Comparison of ENCODE assay signal across 8 cellular contexts in the genomic region with DNA sequence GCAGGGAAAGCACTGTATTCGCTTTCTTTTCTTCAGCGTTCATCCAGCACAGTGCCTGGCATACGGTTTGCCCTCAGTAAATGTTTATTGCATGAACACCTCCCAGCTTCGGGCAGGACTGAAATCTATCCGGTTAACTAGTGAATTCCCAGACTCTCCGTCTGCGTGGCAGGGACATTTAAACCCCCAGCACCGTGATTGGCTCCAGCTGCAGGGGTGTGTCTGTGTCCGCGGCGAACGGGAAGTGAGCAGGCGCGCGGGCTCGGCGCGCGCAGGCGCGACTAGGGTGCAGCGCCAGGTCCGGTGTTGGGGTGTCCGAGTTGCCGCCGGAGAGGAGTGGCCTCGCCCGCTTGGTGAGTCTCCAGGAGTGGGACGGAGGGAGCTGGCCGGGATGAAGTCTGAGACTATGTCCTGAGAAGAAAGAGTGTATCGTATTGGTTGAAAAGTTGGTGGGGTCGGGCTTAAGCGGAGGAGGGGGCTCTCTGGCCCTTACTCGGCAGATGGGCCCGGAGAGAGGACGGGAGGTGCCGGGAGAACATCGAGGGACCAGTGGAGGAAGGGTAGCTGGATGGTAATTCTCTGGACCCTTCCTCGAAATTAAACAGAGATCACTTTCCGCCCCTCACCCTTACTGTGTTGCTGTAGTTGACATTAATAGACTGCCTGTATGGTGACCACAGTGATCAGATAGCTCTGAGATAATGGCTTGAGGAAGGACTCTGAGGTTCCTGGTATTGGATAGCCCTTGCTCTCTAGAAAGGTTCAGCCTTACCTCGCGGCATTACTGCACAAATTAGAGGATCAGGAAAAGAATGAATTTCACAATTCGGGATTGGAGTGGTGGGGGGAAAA. TPM values are rescaled to one million over a fixed set of nuclear protein-coding genes. Genes with fewer than 3 reads are reported as not detected.
DNase-seq lines count a peak whose midpoint lies in the region; ATAC-seq and TF ChIP-seq lines count a peak whose summit lies in the region.

A gene (plus strand): TSS at position 274 of the 852 bp plus-strand sequence. CDS start 16,213 bp downstream, outside the sequence.

- WGBS in ovary, 3 donors, result 0% methylated on average over 43 of the region's 43 CpGs
- WGBS in thymus, result under 1% methylated on average over 43 of the region's 43 CpGs

- intact Hi-C loops in Right ventricle myocardium inferior (cut with DNase I), result loop anchor here (5.0 kb wide), 1 partner anchor 82 kb away; a partner anchor contains a TSS
- intact Hi-C loops in ovary (cut with DNase I), result no loop called here

- H3K27ac ChIP-seq in ovary, result peak within 1 kb of the TSS; percentile 73 to 79
- H3K27ac ChIP-seq in thymus (ENCODE audit: low read depth), result peak within 1 kb of the TSS; percentile 89

- H3K36me3 ChIP-seq in ovary (no peaks in the 10 kb centered on the region), thymus (ENCODE audit: control insufficient read depth, insufficient read depth) (no peaks in the 10 kb centered on the region)

- H3K27me3 ChIP-seq in ovary (no peaks in the 10 kb centered on the region), thymus (ENCODE audit: control insufficient read depth, insufficient read depth) (no peaks in the 10 kb centered on the region)

- POLR2A ChIA-PET in GM10248 (lab: Yijun Ruan, JAX), result interaction anchor here (2.5 kb wide), 1 partner anchor 9 kb away, joined by 9 read pairs; no protein-coding TSS in a partner anchor

- peak; percentile 92 for DNase-seq in GM10248 (ENCODE audit: extremely low spot score)
- peak; percentile 21 for DNase-seq in NCI-H128 (lab: John Stamatoyannopoulos, UW; ENCODE audit: unreplicated experiment)
- DNase-seq in SW 1271 (lab: John Stamatoyannopoulos, UW), result peak; percentile 71 to 85
- DNase-seq in activated naive CD8-positive, alpha-beta T cell treated with anti-CD3 and anti-CD28 coated beads, Interleukin-2, amount 50 U/mL, for 16 hours (ENCODE audit: low read depth, low spot score), result peak; percentile 52
- peak; percentile 97 for DNase-seq in Right ventricle myocardium inferior (ENCODE audit: missing footprints)
- DNase-seq in ovary, result peak; percentile 89 to 95 (median 92)

- H3K4me1 ChIP-seq in ovary (ENCODE audit: insufficient read depth) (peaks cover 8% of the 10 kb centered on the region), thymus (ENCODE audit: control insufficient read depth, insufficient read depth, low read length) (peaks cover 13% of the 10 kb centered on the region)

- CTCF ChIA-PET in GM10248 (lab: Yijun Ruan, JAX), result interaction anchor here (0.8 to 1.8 kb wide), 5 partner anchors 8 to 50 kb away, joined by 3 to 6 read pairs (median 3); no protein-coding TSS in a partner anchor

- H3K9me3 ChIP-seq in ovary (no peaks in the 10 kb centered on the region), thymus (ENCODE audit: control insufficient read depth) (no peaks in the 10 kb centered on the region)

- ATAC-seq in HG02678 (IDR thresholded peaks at IDR 0.05; ENCODE audit: unreplicated experiment) (peak; percentile 87), Right ventricle myocardium inferior (peak; percentile 96)

- peak; percentile 95 for TF ChIP-seq POLR2A in ovary (IDR thresholded peaks at IDR 0.05)

- TF ChIP-seq CTCF in GM10248 (IDR thresholded peaks at IDR 0.05; ENCODE audit: control extremely low read depth, extremely low read depth, low read depth, missing control alignments), result no peak
- TF ChIP-seq CTCF in ovary (IDR thresholded peaks at IDR 0.05), result no peak

- peak within 1 kb of the TSS; percentile 54 for H3K4me3 ChIP-seq in ovary
- H3K4me3 ChIP-seq in thymus (ENCODE audit: low read length), result peak within 1 kb of the TSS; percentile 94

- TF ChIP-seq EP300 in ovary (IDR thresholded peaks at IDR 0.05), result peak; percentile 37

RNA-seq across cellular contexts. Expression of the gene that starts here (rescaled TPM):
- total RNA-seq in Right ventricle myocardium inferior (23.5 TPM), ovary (10 to 100 TPM; 37.9 to 58.9 (median 53.0) TPM)
- polyA plus RNA-seq in ovary (10 to 100 TPM; 39.3 to 93.0 TPM), thymus (66.3 TPM)

Comparison
In these comparisons a context has a peak if more than half of its experiments do, and no peak if none do; other contexts are left out.
1. Peak in every context shown above with its lines: DNase-seq, ATAC-seq, H3K4me3 ChIP-seq and H3K27ac ChIP-seq.
2. DNase-seq: peak in every context shown above with its lines; median percentile 97 in Right ventricle myocardium inferior; 92 in GM10248; 92 in ovary; 78 in SW 1271; 52 in activated naive CD8-positive, alpha-beta T cell treated with anti-CD3 and anti-CD28 coated beads, Interleukin-2, amount 50 U/mL, for 16 hours; 21 in NCI-H128.